ENCODE assay signal across 18 cellular contexts in the genomic region with DNA sequence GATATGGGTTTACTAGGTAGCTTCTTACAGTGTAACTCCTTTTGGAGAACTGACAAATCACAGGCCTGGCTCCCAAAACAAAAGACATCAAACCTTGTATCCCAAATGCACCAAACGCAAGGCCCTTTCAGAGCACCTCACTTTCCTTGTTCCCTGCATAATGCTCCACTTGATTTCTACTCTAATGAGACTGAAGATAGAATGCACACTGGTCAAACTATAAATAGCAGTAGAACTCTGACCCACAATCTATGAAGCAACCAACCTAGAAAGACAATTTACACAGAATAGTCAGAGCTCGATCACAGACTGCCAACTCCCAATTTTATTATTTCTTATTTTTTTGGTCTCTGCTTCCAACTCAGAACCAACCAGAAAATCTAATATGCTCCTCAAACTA.
A peak's percentile ranks its signal among the peaks of the same experiment; 100 is the strongest.
DNase-seq lines count a peak whose midpoint lies in the region; ATAC-seq, FAIRE-seq and TF ChIP-seq lines count a peak whose summit lies in the region.
"Had no signal": no experiment of that assay in that cellular context is flagged by ENCODE, and none has a peak within 500 bp of the region (broad histone marks: within the 10 kb centered on the region; RNA-seq: fewer than 3 reads in every experiment).

No MANE protein-coding gene starts in this region.

- H3K27me3 ChIP-seq in heart left ventricle (no peaks in the 10 kb centered on the region), right atrium auricular region (no peaks in the 10 kb centered on the region), subcutaneous abdominal adipose tissue (ENCODE audit: control insufficient read depth in 5 of 5, insufficient read depth in 4 of 5, low read length in 5 of 5) (no peaks in the 10 kb centered on the region), PC-9 (ENCODE audit: insufficient read depth, low read depth) (no peaks in the 10 kb centered on the region)
- H3K27me3 ChIP-seq: BLaER1 had no signal

- peaks cover 0 to 11% (median 0%) of the 10 kb centered on the region in 12 donors for H3K9me3 ChIP-seq in heart left ventricle
- peaks cover 0 to 7% of the 10 kb centered on the region in 2 donors for H3K9me3 ChIP-seq in right atrium auricular region
- H3K9me3 ChIP-seq in subcutaneous abdominal adipose tissue (ENCODE audit: control insufficient read depth in 5 of 5, low read length in 5 of 5): peaks cover 0 to 3% (median 0%) of the 10 kb centered on the region in 5 donors
- no peaks in the 10 kb centered on the region for H3K9me3 ChIP-seq in PC-9 (ENCODE audit: insufficient read depth, low read depth)
- H3K9me3 ChIP-seq: BLaER1, HAP-1 had no signal

- BruUV-seq in PC-9 (replicated peaks; lab: Mats Ljungman, UMichigan): no TSS peak

- TF ChIP-seq POLR2A in heart left ventricle (IDR thresholded peaks at IDR 0.05): no peak

- no peaks in the 10 kb centered on the region for H3F3A ChIP-seq in PC-9 (ENCODE audit: insufficient read depth, low read depth)

- no peak for DNase-seq in heart left ventricle
- DNase-seq in right atrium auricular region (ENCODE audit: low spot score): no peak
- DNase-seq in myocyte (ENCODE audit: low read depth): peak; percentile 27
- DNase-seq in cerebellar cortex (ENCODE audit: low spot score): no peak
- DNase-seq in activated CD4-positive, alpha-beta T cell treated with anti-CD3 and anti-CD28 coated beads for 4 hours: no peak
- no peak for DNase-seq in PC-9
- DNase-seq: 8988T; CD4-positive, alpha-beta memory T cell; DMS153; DMS79; GDM1; GM23248 had no signal

- POLR2A ChIA-PET in PC-9 (lab: Charles Lee; ENCODE audit: unreplicated experiment): no interaction called here

- peak overlapping the region in 2 of 5 donors; percentile 69 to 71 for H3K9ac ChIP-seq in subcutaneous abdominal adipose tissue (ENCODE audit: low read length in 5 of 5)
- H3K9ac ChIP-seq: BLaER1, GM23248 had no signal

- no peak overlapping the region for H3K4me2 ChIP-seq in PC-9
- H3K4me2 ChIP-seq: BLaER1 had no signal

- 49 to 54% (median 53%) methylated on average over 2 of the region's 2 CpGs for WGBS in heart left ventricle, 4 donors

- peak overlapping the region in 2 of 12 donors; percentile 6 to 7 for H3K27ac ChIP-seq in heart left ventricle
- H3K27ac ChIP-seq in right atrium auricular region: no peak overlapping the region
- peak overlapping the region; percentile 77 for H3K27ac ChIP-seq in subcutaneous abdominal adipose tissue (ENCODE audit: low read depth, low read length)
- H3K27ac ChIP-seq in PC-9: no peak overlapping the region
- H3K27ac ChIP-seq: BLaER1, GM23248 had no signal

- intact Hi-C loops in heart left ventricle (cut with DNase I) (no loop called here), PC-9 (cut with micrococcal nuclease; ENCODE audit: unreplicated experiment) (no loop called here)

- H3K4me1 ChIP-seq in heart left ventricle (peaks cover 0 to 14% (median 2%) of the 10 kb centered on the region in 12 donors), right atrium auricular region (no peaks in the 10 kb centered on the region), subcutaneous abdominal adipose tissue (ENCODE audit: control insufficient read depth in 5 of 5, insufficient read depth in 5 of 5, low read length in 5 of 5) (peaks cover 0 to 20% (median 11%) of the 10 kb centered on the region in 5 donors), PC-9 (replicated peaks; ENCODE audit: insufficient read depth) (no peaks in the 10 kb centered on the region)
- H3K4me1 ChIP-seq: BLaER1, HAP-1 had no signal

- TF ChIP-seq CTCF in heart left ventricle (IDR thresholded peaks at IDR 0.05) (no peak), right atrium auricular region (IDR thresholded peaks at IDR 0.05) (no peak), PC-9 (conservative IDR thresholded peaks at IDR 0.05) (no peak)

- H3K4me3 ChIP-seq in heart left ventricle (no peak overlapping the region), right atrium auricular region (no peak overlapping the region), subcutaneous abdominal adipose tissue (ENCODE audit: low read depth in 1 of 5, low read length in 5 of 5) (peak overlapping the region in 1 of 5 donors; percentile 23), PC-9 (no peak overlapping the region)
- H3K4me3 ChIP-seq: BLaER1, GM23248, HAP-1 had no signal

- H3K36me3 ChIP-seq in heart left ventricle (no peaks in the 10 kb centered on the region), right atrium auricular region (no peaks in the 10 kb centered on the region), subcutaneous abdominal adipose tissue (ENCODE audit: control insufficient read depth in 5 of 5, insufficient read depth in 5 of 5, low read length in 5 of 5) (no peaks in the 10 kb centered on the region), PC-9 (ENCODE audit: low read depth) (no peaks in the 10 kb centered on the region)
- H3K36me3 ChIP-seq: BLaER1, HAP-1 had no signal

- peak in 3 of 4 donors; percentile 72 to 80 (median 75) for ATAC-seq in heart left ventricle

- H3K79me2 ChIP-seq in PC-9 (ENCODE audit: low read depth): no peaks in the 10 kb centered on the region

- no peaks in the 10 kb centered on the region for H4K20me1 ChIP-seq in PC-9 (ENCODE audit: insufficient read depth)
- H4K20me1 ChIP-seq: BLaER1 had no signal

- FAIRE-seq in islet of Langerhans (lab: Jason Lieb, UNC): peak; percentile 77
- FAIRE-seq: GM12892, GM18507 had no signal

- H3K9me2 ChIP-seq in PC-9 (ENCODE audit: insufficient read depth): no peaks in the 10 kb centered on the region

- no peak overlapping the region for H2AFZ ChIP-seq in PC-9
- H2AFZ ChIP-seq: GM23248 had no signal

- CTCF ChIA-PET in PC-9 (lab: Charles Lee): no interaction called here
